8 cellular contexts compared by ENCODE assay signal in genomic region chr2:85537600-85538506, GRCh38. TPM values are rescaled to one million over a fixed set of nuclear protein-coding genes. Genes with fewer than 3 reads are reported as not detected.
A peak's percentile ranks its signal among the peaks of the same experiment; 100 is the strongest.
DNase-seq lines count a peak whose midpoint lies in the region; ATAC-seq and TF ChIP-seq lines count a peak whose summit lies in the region.

No MANE protein-coding gene starts in this region.

- H2AFZ ChIP-seq in HCT116 (ENCODE audit: low read depth, low read length, poor library complexity, severe bottlenecking) (no peak overlapping the region), OCI-LY7 (ENCODE audit: low read length) (peak overlapping the region; percentile 46; the same call in 1 of the 2 replicates)

- H3K9me2 ChIP-seq in HCT116 (ENCODE audit: insufficient read depth) (no peaks in the 10 kb centered on the region), OCI-LY7 (ENCODE audit: insufficient read depth, low read length) (no peaks in the 10 kb centered on the region)

- H3K79me2 ChIP-seq in HCT116 (ENCODE audit: insufficient read depth, low read length) (peaks cover 58% of the 10 kb centered on the region), OCI-LY7 (ENCODE audit: insufficient read depth, low read depth, low read length) (peaks cover 55% of the 10 kb centered on the region)

- DNase-seq in CD14-positive monocyte (ENCODE audit: low spot score) (no peak), HCT116 (ENCODE audit: low read depth, low spot score) (no peak), OCI-LY7 (ENCODE audit: low spot score) (peak; percentile 67), glutamatergic neuron (peak; percentile 71)
- DNase-seq in activated naive CD4-positive, alpha-beta T cell treated with anti-CD3 and anti-CD28 coated beads, Interleukin-2, amount 50 U/mL, for 72 hours (ENCODE audit: low spot score in 2 of 2) = peak in 1 of 2 donors; percentile 62

- RAD21 ChIA-PET in HCT116 (lab: Charles Lee; ENCODE audit: low non-redundant PET in 1 of 2, low total read pairs in 2 of 2, uncharacterized antibody in 2 of 2, unreplicated experiment in 2 of 2) = interaction anchor here (0.9 to 1.2 kb wide), 3 partner anchors 14 to 117 kb away, joined by 3 to 7 read pairs (median 6); no protein-coding TSS in a partner anchor

- no peaks in the 10 kb centered on the region for H3K9me3 ChIP-seq in HCT116 (ENCODE audit: control insufficient read depth in 1 of 2, insufficient read depth in 1 of 2, low read depth in 1 of 2, low read length in 2 of 2)
- no peaks in the 10 kb centered on the region for H3K9me3 ChIP-seq in OCI-LY7 (ENCODE audit: low read length)
- no peaks in the 10 kb centered on the region for H3K9me3 ChIP-seq in neutrophil

- H3K4me2 ChIP-seq in HCT116 (ENCODE audit: low read length) = peak overlapping the region; percentile 75
- peak overlapping the region; percentile 86 for H3K4me2 ChIP-seq in OCI-LY7 (ENCODE audit: low read length)

- H3K4me1 ChIP-seq in HCT116 (ENCODE audit: control insufficient read depth in 1 of 2, insufficient read depth in 2 of 2, low read length in 2 of 2) (peaks cover 14 to 45% of the 10 kb centered on the region in 2 experiments; a peak in 3 of 4 replicates), OCI-LY7 (ENCODE audit: insufficient read depth, low read length, poor library complexity, severe bottlenecking) (peaks cover 35% of the 10 kb centered on the region), neutrophil (ENCODE audit: control insufficient read depth in 1 of 2, insufficient read depth in 1 of 2, low read depth in 1 of 2, low read length in 1 of 2) (peaks cover 71 to 78% of the 10 kb centered on the region in 2 experiments)

- peak overlapping the region; percentile 94 for H3K9ac ChIP-seq in HCT116 (ENCODE audit: low read length)

- H3K36me3 Mint-ChIP-seq in CD14-positive monocyte (peaks cover 23% of the 10 kb centered on the region in 2 donors), glutamatergic neuron (ENCODE audit: unreplicated experiment) (no peaks in the 10 kb centered on the region)
- H3K36me3 Mint-ChIP-seq in activated naive CD4-positive, alpha-beta T cell treated with anti-CD3 and anti-CD28 coated beads, Interleukin-2, amount 50 U/mL, for 72 hours = peaks cover 38 to 52% of the 10 kb centered on the region in 2 donors

- peaks cover 30% of the 10 kb centered on the region for H4K20me1 ChIP-seq in HCT116 (ENCODE audit: insufficient read depth)
- H4K20me1 ChIP-seq in OCI-LY7 (ENCODE audit: insufficient read depth, low read length) = peaks cover 31% of the 10 kb centered on the region

- peak; percentile 23 for TF ChIP-seq POLR2A in HCT116 (IDR thresholded peaks at IDR 0.05; ENCODE audit: borderline replicate concordance, extremely low read depth, insufficient read depth, insufficient read length)

- H3K27me3 Mint-ChIP-seq in CD14-positive monocyte (ENCODE audit: low read depth in 3 of 3) (no peaks in the 10 kb centered on the region), glutamatergic neuron (ENCODE audit: unreplicated experiment) (peaks cover 12% of the 10 kb centered on the region)

- H3K4me3 ChIP-seq in HCT116 (replicated peaks in 1 of 2; ENCODE audit: low read depth in 1 of 2, low read length in 2 of 2) (peak overlapping the region; percentile 84 to 94), OCI-LY7 (ENCODE audit: low read depth, low read length, poor library complexity, severe bottlenecking) (peak overlapping the region; percentile 100), neutrophil (ENCODE audit: low read depth in 1 of 2, low read length in 1 of 2) (peak overlapping the region; percentile 81 to 98)

- peaks cover 56% of the 10 kb centered on the region for H3K4me1 Mint-ChIP-seq in CD14-positive monocyte
- peaks cover 27% of the 10 kb centered on the region for H3K4me1 Mint-ChIP-seq in glutamatergic neuron (ENCODE audit: low read depth, unreplicated experiment)

- POLR2A ChIA-PET in HCT116 (lab: Charles Lee) (interaction anchor here (0.6 to 15.3 kb wide), 33 partner anchors 8 to 618 kb away, joined by 3 to 236 read pairs (median 7); partner anchors contain the start of genes C2orf68, ELMOD3, GGCX and RETSAT), OCI-LY7 (lab: Charles Lee) (interaction anchor here (0.5 to 6.7 kb wide), 15 partner anchors 8 to 211 kb away, joined by 3 to 48 read pairs (median 5); partner anchors contain the start of genes C2orf68, GGCX, SH2D6 and TGOLN2)

- H3K36me3 ChIP-seq in HCT116 (ENCODE audit: control insufficient read depth in 1 of 2, insufficient read depth in 2 of 2, low read length in 2 of 2) = peaks cover 27 to 32% of the 10 kb centered on the region in 2 experiments
- peaks cover 38% of the 10 kb centered on the region for H3K36me3 ChIP-seq in OCI-LY7 (ENCODE audit: insufficient read depth, low read length)
- H3K36me3 ChIP-seq in neutrophil = peaks cover 15% of the 10 kb centered on the region

- CTCF ChIA-PET in HCT116 (lab: Charles Lee) = interaction anchor here (0.8 to 2.1 kb wide), 7 partner anchors 11 to 117 kb away, joined by 3 to 17 read pairs (median 4); no protein-coding TSS in a partner anchor
- CTCF ChIA-PET in OCI-LY7 (lab: Charles Lee; ENCODE audit: unreplicated experiment) = interaction anchor here (0.6 to 1.0 kb wide), 3 partner anchors 78 to 210 kb away, joined by 3 to 7 read pairs (median 5); no protein-coding TSS in a partner anchor

- TF ChIP-seq RAD21 in HCT116 (IDR thresholded peaks at IDR 0.05; ENCODE audit: low read depth) = no peak

- ATAC-seq in HCT116 (no peak; the same call in none of the 2 replicates), HG02970 (IDR thresholded peaks at IDR 0.05; ENCODE audit: low FRiP score, unreplicated experiment) (no peak), GM21723 (IDR thresholded peaks at IDR 0.05; ENCODE audit: unreplicated experiment) (no peak)
- ATAC-seq in activated naive CD4-positive, alpha-beta T cell treated with anti-CD3 and anti-CD28 coated beads, Interleukin-2, amount 50 U/mL, for 72 hours = no peak

- intact Hi-C loops in CD14-positive monocyte (cut with micrococcal nuclease) (loop anchor here (5.0 kb wide), 2 partner anchors 101 to 116 kb away; no protein-coding TSS in a partner anchor), HCT116 (cut with micrococcal nuclease) (loop anchor here (2.0 kb wide), 1 partner anchor 117 kb away; no protein-coding TSS in a partner anchor), OCI-LY7 (cut with micrococcal nuclease; ENCODE audit: unreplicated experiment) (loop anchor here (1.0 to 5.0 kb wide), 3 partner anchors 78 to 211 kb away; partner anchors contain the start of genes TGOLN2 and USP39)

- H3K27ac Mint-ChIP-seq in CD14-positive monocyte (peak overlapping the region; percentile 95 to 98 (median 97)), glutamatergic neuron (ENCODE audit: unreplicated experiment) (peak overlapping the region; percentile 100)
- peak overlapping the region; percentile 94 to 97 for H3K27ac Mint-ChIP-seq in activated naive CD4-positive, alpha-beta T cell treated with anti-CD3 and anti-CD28 coated beads, Interleukin-2, amount 50 U/mL, for 72 hours

- H3K27ac ChIP-seq in HCT116 (ENCODE audit: low read depth, low read length) = peak overlapping the region; percentile 99
- H3K27ac ChIP-seq in OCI-LY7 (ENCODE audit: low read depth, low read length, poor library complexity, severe bottlenecking) = peak overlapping the region; percentile 88
- peak overlapping the region; percentile 94 for H3K27ac ChIP-seq in neutrophil

- H3K27me3 ChIP-seq in HCT116 (ENCODE audit: insufficient read depth, low read length) = no peaks in the 10 kb centered on the region
- H3K27me3 ChIP-seq in neutrophil = no peaks in the 10 kb centered on the region

- BruUV-seq in HCT116 (replicated peaks; lab: Mats Ljungman, UMichigan) (no TSS peak), OCI-LY7 (replicated peaks; lab: Mats Ljungman, UMichigan) (TSS peak; percentile 87)

- H3K4me3 Mint-ChIP-seq in CD14-positive monocyte = peak overlapping the region; percentile 91 to 95
- H3K4me3 Mint-ChIP-seq in glutamatergic neuron (ENCODE audit: unreplicated experiment) = peak overlapping the region; percentile 89

- TF ChIP-seq CTCF in CD14-positive monocyte (IDR thresholded peaks at IDR 0.05) = no peak
- TF ChIP-seq CTCF in HCT116 (IDR thresholded peaks at IDR 0.05 in 2 of 3, conservative IDR thresholded peaks at IDR 0.05 in 1 of 3; ENCODE audit: borderline replicate concordance in 1 of 3, insufficient read depth in 1 of 3, low read depth in 2 of 3, low read length in 2 of 3) = no peak
- TF ChIP-seq CTCF in OCI-LY7 (conservative IDR thresholded peaks at IDR 0.05; ENCODE audit: low read length) = 0 out of 2 replicates have a peak, but pooled peaks have one; percentile 42
- no peak for TF ChIP-seq CTCF in glutamatergic neuron (IDR thresholded peaks at IDR 0.05; ENCODE audit: partially characterized antibody, unreplicated experiment)
- TF ChIP-seq CTCF in neutrophil (IDR thresholded peaks at IDR 0.05) = no peak

- H3K9me3 Mint-ChIP-seq in CD14-positive monocyte (no peaks in the 10 kb centered on the region), glutamatergic neuron (ENCODE audit: unreplicated experiment) (peaks cover 16% of the 10 kb centered on the region)
- H3K9me3 Mint-ChIP-seq in activated naive CD4-positive, alpha-beta T cell treated with anti-CD3 and anti-CD28 coated beads, Interleukin-2, amount 50 U/mL, for 72 hours = no peaks in the 10 kb centered on the region

RNA-seq across cellular contexts. Expression of gene MAT2A, which starts 1.1 kb away (rescaled TPM):
- 100 to 1,000 TPM in 1 of 2 donors, 10 to 100 TPM in 1; 97.0 to 117 TPM for polyA plus RNA-seq in CD14-positive monocyte
- total RNA-seq in HCT116 (2021; ENCODE audit: unreplicated experiment) (444 TPM), OCI-LY7 (2022) (462 and 466 TPM in 2 replicates), glutamatergic neuron (ENCODE audit: unreplicated experiment) (302 TPM)
- polyA plus RNA-seq in HCT116 (2012) = 132 and 245 TPM in 2 replicates
- 336 and 350 TPM in 2 replicates for total RNA-seq in OCI-LY7 (2014; rRNA removed; shearing (Covaris generic))
- 100 to 1,000 TPM; 271 to 281 TPM for total RNA-seq in activated naive CD4-positive, alpha-beta T cell treated with anti-CD3 and anti-CD28 coated beads, Interleukin-2, amount 50 U/mL, for 72 hours

RNA-seq across cellular contexts. Expression of gene GGCX, which starts 23.4 kb away (rescaled TPM):
- 10 to 100 TPM; 32.0 to 34.4 TPM for polyA plus RNA-seq in CD14-positive monocyte
- 43.5 TPM for total RNA-seq in HCT116 (2021; ENCODE audit: unreplicated experiment)
- polyA plus RNA-seq in HCT116 (2012) = 30.1 and 32.5 TPM in 2 replicates
- 16.5 and 33.3 TPM in 2 replicates for total RNA-seq in OCI-LY7 (2014; rRNA removed; shearing (Covaris generic))
- 32.5 and 32.8 TPM in 2 replicates for total RNA-seq in OCI-LY7 (2022)
- 10 to 100 TPM; 21.2 to 21.5 TPM for total RNA-seq in activated naive CD4-positive, alpha-beta T cell treated with anti-CD3 and anti-CD28 coated beads, Interleukin-2, amount 50 U/mL, for 72 hours
- total RNA-seq in glutamatergic neuron (ENCODE audit: unreplicated experiment) = 49.6 TPM

RNA-seq across cellular contexts. Expression of gene VAMP8, which starts 39.5 kb away (rescaled TPM):
- polyA plus RNA-seq in CD14-positive monocyte = 100 to 1,000 TPM; 623 to 761 TPM
- 52.6 TPM for total RNA-seq in HCT116 (2021; ENCODE audit: unreplicated experiment)
- polyA plus RNA-seq in HCT116 (2012) = 69.9 and 85.7 TPM in 2 replicates
- total RNA-seq in OCI-LY7 (2014; rRNA removed; shearing (Covaris generic)) = 112 and 156 TPM in 2 replicates
- 152 and 160 TPM in 2 replicates for total RNA-seq in OCI-LY7 (2022)
- total RNA-seq in activated naive CD4-positive, alpha-beta T cell treated with anti-CD3 and anti-CD28 coated beads, Interleukin-2, amount 50 U/mL, for 72 hours = 100 to 1,000 TPM; 119 to 135 TPM
- total RNA-seq in glutamatergic neuron (ENCODE audit: unreplicated experiment) = 0.78 TPM

RNA-seq across cellular contexts. Expression of gene VAMP5, which starts 46.4 kb away (rescaled TPM):
- 100 to 1,000 TPM; 171 to 251 TPM for polyA plus RNA-seq in CD14-positive monocyte
- 1.9 TPM for total RNA-seq in HCT116 (2021; ENCODE audit: unreplicated experiment)
- polyA plus RNA-seq in HCT116 (2012) = 2.5 and 5.1 TPM in 2 replicates
- 0.54 and 3.0 TPM in 2 replicates for total RNA-seq in OCI-LY7 (2014; rRNA removed; shearing (Covaris generic))
- total RNA-seq in OCI-LY7 (2022) = 3.8 and 3.9 TPM in 2 replicates
- total RNA-seq in activated naive CD4-positive, alpha-beta T cell treated with anti-CD3 and anti-CD28 coated beads, Interleukin-2, amount 50 U/mL, for 72 hours = 10 to 100 TPM; 50.6 to 68.0 TPM
- 1.4 TPM for total RNA-seq in glutamatergic neuron (ENCODE audit: unreplicated experiment)

RNA-seq across cellular contexts. Expression of gene RNF181, which starts 57.7 kb away (rescaled TPM):
- 100 to 1,000 TPM; 382 to 475 TPM for polyA plus RNA-seq in CD14-positive monocyte
- total RNA-seq in HCT116 (2021; ENCODE audit: unreplicated experiment) (77.5 TPM), OCI-LY7 (2022) (95.1 and 97.8 TPM in 2 replicates), glutamatergic neuron (ENCODE audit: unreplicated experiment) (75.1 TPM)
- 270 and 278 TPM in 2 replicates for polyA plus RNA-seq in HCT116 (2012)
- 98.4 and 179 TPM in 2 replicates for total RNA-seq in OCI-LY7 (2014; rRNA removed; shearing (Covaris generic))
- total RNA-seq in activated naive CD4-positive, alpha-beta T cell treated with anti-CD3 and anti-CD28 coated beads, Interleukin-2, amount 50 U/mL, for 72 hours = 100 to 1,000 TPM; 128 to 163 TPM

Comparison
In these comparisons a context has a peak if more than half of its experiments do, and no peak if none do; other contexts are left out.
1. DNase-seq: peak in OCI-LY7 (single experiment) and glutamatergic neuron (single experiment); none in CD14-positive monocyte (single experiment) and HCT116 (single experiment).
2. RNA of gene VAMP8, which starts 39.5 kb away (total RNA-seq): 112 to 160 TPM in OCI-LY7, 119 to 135 TPM in activated naive CD4-positive, alpha-beta T cell treated with anti-CD3 and anti-CD28 coated beads, Interleukin-2, amount 50 U/mL, for 72 hours and 52.6 TPM in HCT116 (single experiment); 0.78 TPM in glutamatergic neuron (single experiment); every median in the first group is over 10 times any median in the second.
3. Peak in every context shown above with its lines, with median percentiles within 50 percentile points of each other: H3K27ac Mint-ChIP-seq, H3K27ac ChIP-seq and H3K4me3 ChIP-seq.